ENCODE assay signal across 1 cellular context in the genomic region with DNA sequence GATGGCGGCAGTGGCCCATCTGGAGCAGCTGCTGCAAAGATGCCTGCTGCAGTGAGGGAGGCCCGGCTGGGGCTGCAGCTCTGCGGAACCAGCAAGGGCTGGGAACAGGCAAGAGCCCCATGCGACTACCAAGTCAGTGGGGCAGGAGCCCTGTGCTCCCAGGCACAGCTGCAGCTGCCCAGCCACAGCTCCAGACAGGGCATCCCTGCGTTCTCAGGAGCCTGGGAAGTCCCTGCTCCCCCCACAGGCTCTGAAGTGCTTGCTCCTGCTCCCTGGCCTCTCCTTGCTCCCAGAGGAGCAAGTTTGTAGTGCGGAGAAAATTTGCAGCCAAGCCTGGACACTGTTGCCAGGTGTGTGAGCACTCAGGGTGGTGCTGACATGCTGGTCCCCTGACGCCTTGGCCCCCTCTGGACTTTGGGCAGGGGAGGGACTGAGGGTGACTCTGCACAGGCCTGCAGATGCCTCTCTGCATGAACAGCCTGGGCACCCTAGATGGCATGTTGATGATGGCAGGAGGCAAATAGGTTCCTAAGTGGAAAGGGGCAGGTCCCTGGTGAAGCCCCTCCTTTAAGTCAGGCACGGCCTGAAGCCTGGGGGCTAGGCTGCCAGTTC.
TF ChIP-seq lines count a peak whose summit lies in the region.

No MANE protein-coding gene starts in this region.

TF ChIP-seq in WTC11, 78 proteins besides CTCF, POLR2A, EP300 and RAD21:
- TF ChIP-seq, protein P1, sequence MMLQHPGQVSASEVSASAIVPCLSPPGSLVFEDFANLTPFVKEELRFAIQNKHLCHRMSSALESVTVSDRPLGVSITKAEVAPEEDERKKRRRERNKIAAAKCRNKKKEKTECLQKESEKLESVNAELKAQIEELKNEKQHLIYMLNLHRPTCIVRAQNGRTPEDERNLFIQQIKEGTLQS (CRISPR knock-in tag; conservative IDR thresholded peaks at IDR 0.05) = no peak
- TF ChIP-seq, protein P2, sequence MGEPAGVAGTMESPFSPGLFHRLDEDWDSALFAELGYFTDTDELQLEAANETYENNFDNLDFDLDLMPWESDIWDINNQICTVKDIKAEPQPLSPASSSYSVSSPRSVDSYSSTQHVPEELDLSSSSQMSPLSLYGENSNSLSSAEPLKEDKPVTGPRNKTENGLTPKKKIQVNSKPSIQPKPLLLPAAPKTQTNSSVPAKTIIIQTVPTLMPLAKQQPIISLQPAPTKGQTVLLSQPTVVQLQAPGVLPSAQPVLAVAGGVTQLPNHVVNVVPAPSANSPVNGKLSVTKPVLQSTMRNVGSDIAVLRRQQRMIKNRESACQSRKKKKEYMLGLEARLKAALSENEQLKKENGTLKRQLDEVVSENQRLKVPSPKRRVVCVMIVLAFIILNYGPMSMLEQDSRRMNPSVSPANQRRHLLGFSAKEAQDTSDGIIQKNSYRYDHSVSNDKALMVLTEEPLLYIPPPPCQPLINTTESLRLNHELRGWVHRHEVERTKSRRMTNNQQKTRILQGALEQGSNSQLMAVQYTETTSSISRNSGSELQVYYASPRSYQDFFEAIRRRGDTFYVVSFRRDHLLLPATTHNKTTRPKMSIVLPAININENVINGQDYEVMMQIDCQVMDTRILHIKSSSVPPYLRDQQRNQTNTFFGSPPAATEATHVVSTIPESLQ (CRISPR knock-in tag; IDR thresholded peaks at IDR 0.05) = no peak
- TF ChIP-seq NR1H2 (CRISPR knock-in tag; IDR thresholded peaks at IDR 0.05) = no peak
- TF ChIP-seq RELA (CRISPR knock-in tag; IDR thresholded peaks at IDR 0.05; ENCODE audit: borderline replicate concordance) = no peak
- TF ChIP-seq, protein P3, sequence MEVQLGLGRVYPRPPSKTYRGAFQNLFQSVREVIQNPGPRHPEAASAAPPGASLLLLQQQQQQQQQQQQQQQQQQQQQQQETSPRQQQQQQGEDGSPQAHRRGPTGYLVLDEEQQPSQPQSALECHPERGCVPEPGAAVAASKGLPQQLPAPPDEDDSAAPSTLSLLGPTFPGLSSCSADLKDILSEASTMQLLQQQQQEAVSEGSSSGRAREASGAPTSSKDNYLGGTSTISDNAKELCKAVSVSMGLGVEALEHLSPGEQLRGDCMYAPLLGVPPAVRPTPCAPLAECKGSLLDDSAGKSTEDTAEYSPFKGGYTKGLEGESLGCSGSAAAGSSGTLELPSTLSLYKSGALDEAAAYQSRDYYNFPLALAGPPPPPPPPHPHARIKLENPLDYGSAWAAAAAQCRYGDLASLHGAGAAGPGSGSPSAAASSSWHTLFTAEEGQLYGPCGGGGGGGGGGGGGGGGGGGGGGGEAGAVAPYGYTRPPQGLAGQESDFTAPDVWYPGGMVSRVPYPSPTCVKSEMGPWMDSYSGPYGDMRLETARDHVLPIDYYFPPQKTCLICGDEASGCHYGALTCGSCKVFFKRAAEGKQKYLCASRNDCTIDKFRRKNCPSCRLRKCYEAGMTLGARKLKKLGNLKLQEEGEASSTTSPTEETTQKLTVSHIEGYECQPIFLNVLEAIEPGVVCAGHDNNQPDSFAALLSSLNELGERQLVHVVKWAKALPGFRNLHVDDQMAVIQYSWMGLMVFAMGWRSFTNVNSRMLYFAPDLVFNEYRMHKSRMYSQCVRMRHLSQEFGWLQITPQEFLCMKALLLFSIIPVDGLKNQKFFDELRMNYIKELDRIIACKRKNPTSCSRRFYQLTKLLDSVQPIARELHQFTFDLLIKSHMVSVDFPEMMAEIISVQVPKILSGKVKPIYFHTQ (CRISPR knock-in tag; IDR thresholded peaks at IDR 0.05) = no peak
- TF ChIP-seq NFYB (CRISPR knock-in tag; conservative IDR thresholded peaks at IDR 0.05; ENCODE audit: low read depth) = no peak
- TF ChIP-seq, protein P4, sequence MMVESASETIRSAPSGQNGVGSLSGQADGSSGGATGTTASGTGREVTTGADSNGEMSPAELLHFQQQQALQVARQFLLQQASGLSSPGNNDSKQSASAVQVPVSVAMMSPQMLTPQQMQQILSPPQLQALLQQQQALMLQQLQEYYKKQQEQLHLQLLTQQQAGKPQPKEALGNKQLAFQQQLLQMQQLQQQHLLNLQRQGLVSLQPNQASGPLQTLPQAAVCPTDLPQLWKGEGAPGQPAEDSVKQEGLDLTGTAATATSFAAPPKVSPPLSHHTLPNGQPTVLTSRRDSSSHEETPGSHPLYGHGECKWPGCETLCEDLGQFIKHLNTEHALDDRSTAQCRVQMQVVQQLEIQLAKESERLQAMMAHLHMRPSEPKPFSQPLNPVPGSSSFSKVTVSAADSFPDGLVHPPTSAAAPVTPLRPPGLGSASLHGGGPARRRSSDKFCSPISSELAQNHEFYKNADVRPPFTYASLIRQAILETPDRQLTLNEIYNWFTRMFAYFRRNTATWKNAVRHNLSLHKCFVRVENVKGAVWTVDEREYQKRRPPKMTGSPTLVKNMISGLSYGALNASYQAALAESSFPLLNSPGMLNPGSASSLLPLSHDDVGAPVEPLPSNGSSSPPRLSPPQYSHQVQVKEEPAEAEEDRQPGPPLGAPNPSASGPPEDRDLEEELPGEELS (CRISPR knock-in tag; IDR thresholded peaks at IDR 0.05) = no peak
- TF ChIP-seq ZNF396 (CRISPR knock-in tag; IDR thresholded peaks at IDR 0.05; ENCODE audit: borderline replicate concordance) = no peak
- TF ChIP-seq FOXK1 (CRISPR knock-in tag; IDR thresholded peaks at IDR 0.05) = no peak
- TF ChIP-seq JAZF1 (CRISPR knock-in tag; IDR thresholded peaks at IDR 0.05) = no peak
- no peak for TF ChIP-seq ATF1 (CRISPR knock-in tag; IDR thresholded peaks at IDR 0.05)
